1 cellular context compared by ENCODE assay signal in genomic region chr12:38316391-38317129, GRCh38.
TF ChIP-seq lines count a peak whose summit lies in the region.

TSS of gene ALG10B (plus strand) at chr12:38316774. CDS start at chr12:38316894, 120 bp downstream.

TF ChIP-seq in K562, 482 proteins besides CTCF, POLR2A, EP300 and RAD21 (continued from another document):
- TF ChIP-seq ZNF449 (CRISPR knock-in tag; IDR thresholded peaks at IDR 0.05), result no peak
- no peak for TF ChIP-seq ZNF282 (CRISPR knock-in tag; IDR thresholded peaks at IDR 0.05)
- no peak for TF ChIP-seq SOX6 (IDR thresholded peaks at IDR 0.05)
- TF ChIP-seq ZNF639 (CRISPR knock-in tag; conservative IDR thresholded peaks at IDR 0.05 in 1 of 2, IDR thresholded peaks at IDR 0.05 in 1 of 2), result 0 out of 4 replicates have a peak, but pooled peaks of 1 of the 2 experiments have one; percentile 39
- no peak for TF ChIP-seq GTF2B (IDR thresholded peaks at IDR 0.05; ENCODE audit: extremely low read depth, insufficient read length)
- TF ChIP-seq HNRNPLL (IDR thresholded peaks at IDR 0.05; ENCODE audit: low read depth, low read length, poor library complexity, severe bottlenecking), result peak; percentile 23
- TF ChIP-seq TAL1 (IDR thresholded peaks at IDR 0.05), result no peak
- no peak for TF ChIP-seq ZBTB2 (IDR thresholded peaks at IDR 0.05)
- TF ChIP-seq UBTF (IDR thresholded peaks at IDR 0.05; ENCODE audit: borderline replicate concordance in 1 of 2, low read depth in 2 of 2, low read length in 2 of 2), result no peak
- no peak for TF ChIP-seq CGGBP1 (CRISPR knock-in tag; IDR thresholded peaks at IDR 0.05)
- no peak for TF ChIP-seq HDAC3 (IDR thresholded peaks at IDR 0.05; ENCODE audit: borderline replicate concordance, partially characterized antibody)
- no peak for TF ChIP-seq RBM34 (IDR thresholded peaks at IDR 0.05; ENCODE audit: borderline replicate concordance, insufficient read depth, low read length)
- no peak for TF ChIP-seq ZNF561 (CRISPR knock-in tag; conservative IDR thresholded peaks at IDR 0.05)
- no peak for TF ChIP-seq POLR2H (tag; IDR thresholded peaks at IDR 0.05; ENCODE audit: low read depth)
- no peak for TF ChIP-seq ZNF75A (CRISPR knock-in tag; IDR thresholded peaks at IDR 0.05)
- no peak for TF ChIP-seq SMAD2 (IDR thresholded peaks at IDR 0.05; ENCODE audit: low read depth, low read length)
- peak in 1 of 2 experiments; percentile 39; a peak in 1 of 4 replicates for TF ChIP-seq TRIM24 (IDR thresholded peaks at IDR 0.05)
- no peak for TF ChIP-seq GATAD2A (IDR thresholded peaks at IDR 0.05)
- peak; percentile 42; the same call in 1 of the 2 replicates for TF ChIP-seq SMC3 (conservative IDR thresholded peaks at IDR 0.05; ENCODE audit: insufficient read depth, low read depth, low read length)
- peak; percentile 78; the same call in 1 of the 2 replicates for TF ChIP-seq GABPB1 (CRISPR knock-in tag; IDR thresholded peaks at IDR 0.05)
